ENCODE assay signal across 1 cellular context in the genomic region with DNA sequence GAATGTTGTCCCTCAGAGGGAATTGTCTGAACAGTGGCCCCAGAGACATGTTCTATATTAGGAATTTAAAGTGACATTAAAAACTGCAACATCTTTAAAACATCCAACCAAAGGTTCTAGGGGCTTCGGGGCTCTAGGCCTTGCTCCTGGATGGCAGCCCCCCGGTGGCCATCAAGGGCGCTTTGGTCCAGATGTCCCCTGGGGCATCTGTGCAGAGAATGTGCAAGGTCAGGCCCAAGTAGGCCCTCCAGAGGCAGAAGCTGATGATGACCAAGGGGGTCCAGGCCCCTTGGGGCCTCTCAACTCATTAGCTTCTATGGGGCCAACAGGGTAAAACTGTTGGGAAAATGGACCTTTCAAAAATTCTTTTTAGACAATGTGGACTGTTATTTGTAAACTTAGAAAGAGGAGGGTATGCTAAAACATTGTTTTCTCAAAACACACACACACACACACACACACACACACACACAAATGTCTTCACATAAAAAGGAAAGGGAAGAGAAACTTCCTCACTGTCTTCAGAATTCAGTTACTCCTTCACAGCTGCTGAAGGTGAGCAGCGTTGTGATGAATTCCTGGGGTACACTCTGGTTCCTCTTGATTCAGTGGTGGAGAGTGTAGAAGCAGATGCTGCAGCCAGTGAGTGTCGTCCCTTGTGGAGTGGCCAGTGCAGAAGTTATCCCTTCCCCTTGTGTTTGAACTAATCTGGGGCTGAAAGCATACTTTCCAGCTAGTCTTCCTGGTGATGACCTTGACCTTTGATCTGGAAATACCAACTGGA.
TF ChIP-seq lines count a peak whose summit lies in the region.

No MANE protein-coding gene starts in this region.

TF ChIP-seq in HCT116, 20 proteins besides CTCF, POLR2A, EP300 and RAD21 (continued from another document):
- TF ChIP-seq, protein P1, sequence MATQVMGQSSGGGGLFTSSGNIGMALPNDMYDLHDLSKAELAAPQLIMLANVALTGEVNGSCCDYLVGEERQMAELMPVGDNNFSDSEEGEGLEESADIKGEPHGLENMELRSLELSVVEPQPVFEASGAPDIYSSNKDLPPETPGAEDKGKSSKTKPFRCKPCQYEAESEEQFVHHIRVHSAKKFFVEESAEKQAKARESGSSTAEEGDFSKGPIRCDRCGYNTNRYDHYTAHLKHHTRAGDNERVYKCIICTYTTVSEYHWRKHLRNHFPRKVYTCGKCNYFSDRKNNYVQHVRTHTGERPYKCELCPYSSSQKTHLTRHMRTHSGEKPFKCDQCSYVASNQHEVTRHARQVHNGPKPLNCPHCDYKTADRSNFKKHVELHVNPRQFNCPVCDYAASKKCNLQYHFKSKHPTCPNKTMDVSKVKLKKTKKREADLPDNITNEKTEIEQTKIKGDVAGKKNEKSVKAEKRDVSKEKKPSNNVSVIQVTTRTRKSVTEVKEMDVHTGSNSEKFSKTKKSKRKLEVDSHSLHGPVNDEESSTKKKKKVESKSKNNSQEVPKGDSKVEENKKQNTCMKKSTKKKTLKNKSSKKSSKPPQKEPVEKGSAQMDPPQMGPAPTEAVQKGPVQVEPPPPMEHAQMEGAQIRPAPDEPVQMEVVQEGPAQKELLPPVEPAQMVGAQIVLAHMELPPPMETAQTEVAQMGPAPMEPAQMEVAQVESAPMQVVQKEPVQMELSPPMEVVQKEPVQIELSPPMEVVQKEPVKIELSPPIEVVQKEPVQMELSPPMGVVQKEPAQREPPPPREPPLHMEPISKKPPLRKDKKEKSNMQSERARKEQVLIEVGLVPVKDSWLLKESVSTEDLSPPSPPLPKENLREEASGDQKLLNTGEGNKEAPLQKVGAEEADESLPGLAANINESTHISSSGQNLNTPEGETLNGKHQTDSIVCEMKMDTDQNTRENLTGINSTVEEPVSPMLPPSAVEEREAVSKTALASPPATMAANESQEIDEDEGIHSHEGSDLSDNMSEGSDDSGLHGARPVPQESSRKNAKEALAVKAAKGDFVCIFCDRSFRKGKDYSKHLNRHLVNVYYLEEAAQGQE (IDR thresholded peaks at IDR 0.05; ENCODE audit: low read depth): no peak
